30 cellular contexts compared by ENCODE assay signal in genomic region chr22:30617819-30618218, GRCh38. TPM values are rescaled to one million over a fixed set of nuclear protein-coding genes. Genes with fewer than 3 reads are reported as not detected.
"Had no signal": no experiment of that assay in that cellular context is flagged by ENCODE, and none has a peak within 500 bp of the region (broad histone marks: within the 10 kb centered on the region; RNA-seq: fewer than 3 reads in every experiment).

No MANE protein-coding gene starts in this region.

- H3K4me1 ChIP-seq: parathyroid adenoma, psoas muscle, spleen, suprapubic skin, testis, tibial artery, transverse colon, upper lobe of right lung, vagina had no signal

- DNase-seq: naive B cell; naive thymus-derived CD8-positive, alpha-beta T cell; nephron progenitor cell; occipital lobe; ovary; psoas muscle; right cardiac atrium; spleen; stimulated activated CD4-positive, alpha-beta T cell treated with anti-CD3 and anti-CD28 coated beads, Interleukin-12 subunit alpha, Interleukin-12 subunit beta, amount 100 ng/mL, for 4 hours; stimulated activated CD4-positive, alpha-beta T cell treated with anti-CD3 and anti-CD28 coated beads, Interleukin-1b, Interleukin-23, amount 100 ng/mL, for 48 hours; stimulated activated CD4-positive, alpha-beta T cell treated with anti-CD3 and anti-CD28 coated beads, Interleukin-4, amount 100 ng/mL, for 1 hour; stimulated activated CD4-positive, alpha-beta T cell treated with anti-CD3 and anti-CD28 coated beads, Interleukin-4, amount 100 ng/mL, for 4 hours; stimulated activated CD8-positive, alpha-beta memory T cell treated with anti-CD3 and anti-CD28 coated beads, Interleukin-4, amount 100 ng/mL, for 48 hours; stimulated activated naive CD4-positive, alpha-beta T cell; stimulated activated naive CD8-positive, alpha-beta T cell treated with anti-CD3 and anti-CD28 coated beads, Interleukin-15, amount 100 ng/mL, for 72 hours; stimulated activated naive CD8-positive, alpha-beta T cell treated with anti-CD3 and anti-CD28 coated beads, Interleukin-15, Interleukin-2, amounts not matched to agents 100 U/mL and 50 U/mL, for 24 hours; substantia nigra; testis; tibial artery; transverse colon; upper lobe of right lung had no signal

- H2AFZ ChIP-seq: parathyroid adenoma had no signal

- H3K36me3 ChIP-seq: ovary, upper lobe of right lung, vagina had no signal

- H3K9me3 ChIP-seq: ovary, psoas muscle, spleen, suprapubic skin, testis, tibial artery, transverse colon, upper lobe of right lung, vagina had no signal

- H3K9ac ChIP-seq: parathyroid adenoma had no signal

- H3K79me2 ChIP-seq: parathyroid adenoma had no signal

- H3K4me2 ChIP-seq: smooth muscle cell had no signal

- ATAC-seq: naive thymus-derived CD8-positive, alpha-beta T cell; natural killer cell treated with Interleukin-12 subunit alpha and Interleukin-12 subunit beta and Interleukin-15 and Interleukin-18, amount 100 ng/mL, for 72 hours; psoas muscle; right cardiac atrium; sciatic nerve; stimulated activated memory B cell treated with anti-CD40 and anti-IgM and Interleukin-4, amounts not matched to agents 10 μg/mL and 1 μg/mL and 100 μg/mL, for 72 hours; stimulated activated naive CD8-positive, alpha-beta T cell treated with anti-CD3 and anti-CD28 coated beads, Interleukin-15, amount 100 ng/mL, for 72 hours; stimulated activated naive CD8-positive, alpha-beta T cell treated with anti-CD3 and anti-CD28 coated beads, Interleukin-15, Interleukin-2, amounts not matched to agents 100 U/mL and 50 U/mL, for 24 hours; upper lobe of right lung had no signal

- H3K4me3 ChIP-seq: ovary, psoas muscle, skin epidermis, smooth muscle cell, spleen, suprapubic skin, testis, tibial artery, transverse colon, upper lobe of right lung, vagina had no signal

- H3K27ac ChIP-seq: ovary, parathyroid adenoma, psoas muscle, skin epidermis, spleen, suprapubic skin, testis, tibial artery, transverse colon, upper lobe of right lung, vagina had no signal

- H3K27me3 ChIP-seq: ovary, spleen, suprapubic skin, testis, tibial artery, transverse colon, upper lobe of right lung, vagina had no signal

RNA-seq across cellular contexts. Expression of gene GAL3ST1, which starts 43.4 kb away (rescaled TPM):
- total RNA-seq: natural killer cell treated with Interleukin-12 subunit alpha and Interleukin-12 subunit beta and Interleukin-15 and Interleukin-18, amount 100 ng/mL, for 72 hours; osteoblast; smooth muscle cell; vagina had no signal
